Comparison of ENCODE assay signal across 8 cellular contexts in genomic region chr14:70601162-70601561, GRCh38. TPM values are rescaled to one million over a fixed set of nuclear protein-coding genes. Genes with fewer than 3 reads are reported as not detected.
DNase-seq lines count a peak whose midpoint lies in the region; ATAC-seq and TF ChIP-seq lines count a peak whose summit lies in the region.

No MANE protein-coding gene starts in this region.

- peak overlapping the region; percentile 60 for H3K4me3 ChIP-seq in AG04450 (ENCODE audit: low read depth, low read length)
- H3K4me3 ChIP-seq in breast epithelium: peak overlapping the region; percentile 61 to 84 (median 73)
- peak overlapping the region; percentile 7 for H3K4me3 ChIP-seq in mucosa of descending colon

- DNase-seq in AG04450 (ENCODE audit: low read depth, low spot score) (no peak), HS-5 (ENCODE audit: low read depth) (peak; percentile 4), breast epithelium (ENCODE audit: low spot score in 2 of 2) (no peak), mucosa of descending colon (no peak), SW480 (ENCODE audit: low spot score) (no peak), superior temporal gyrus (ENCODE audit: extremely low spot score) (no peak)
- no peak for DNase-seq in stimulated activated naive CD4-positive, alpha-beta T cell treated with Interleukin-2 at 50 U/mL for 16 hours (lab: John Stamatoyannopoulos, UW)

- ATAC-seq in mucosa of descending colon (no peak), HG03280 (IDR thresholded peaks at IDR 0.05; ENCODE audit: unreplicated experiment) (no peak)

- H3K27ac ChIP-seq in AG04450 (ENCODE audit: low read depth, low read length) (no peak overlapping the region), breast epithelium (peak overlapping the region; percentile 85 to 93)

- H3K4me1 ChIP-seq in breast epithelium (peaks cover 0 to 9% of the 10 kb centered on the region in 2 donors), mucosa of descending colon (ENCODE audit: low read depth) (peaks cover 10% of the 10 kb centered on the region)

- POLR2A ChIA-PET in AG04450 (lab: Yijun Ruan, JAX): no interaction called here

- CTCF ChIA-PET in AG04450 (lab: Charles Lee): no interaction called here

- H3K9me3 ChIP-seq in AG04450 (ENCODE audit: control insufficient read depth, insufficient read depth, low read length): no peaks in the 10 kb centered on the region
- no peaks in the 10 kb centered on the region for H3K9me3 ChIP-seq in breast epithelium
- H3K9me3 ChIP-seq in mucosa of descending colon: no peaks in the 10 kb centered on the region

- TF ChIP-seq POLR2A in breast epithelium (IDR thresholded peaks at IDR 0.05): no peak

- no peaks in the 10 kb centered on the region for H3K36me3 ChIP-seq in breast epithelium
- no peaks in the 10 kb centered on the region for H3K36me3 ChIP-seq in mucosa of descending colon (ENCODE audit: low read depth)

- TF ChIP-seq CTCF in AG04450 (IDR thresholded peaks at IDR 0.05; ENCODE audit: low read depth, low read length) (no peak), breast epithelium (IDR thresholded peaks at IDR 0.05) (no peak), mucosa of descending colon (IDR thresholded peaks at IDR 0.05) (no peak)

- no peaks in the 10 kb centered on the region for H3K27me3 ChIP-seq in AG04450 (ENCODE audit: control insufficient read depth, insufficient read depth, low read length)
- H3K27me3 ChIP-seq in breast epithelium: no peaks in the 10 kb centered on the region

- intact Hi-C loops in breast epithelium (cut with DNase I; ENCODE audit: low total_unique reads): no loop called here
- intact Hi-C loops in mucosa of descending colon (cut with DNase I, micrococcal nuclease): no loop called here

RNA-seq across cellular contexts. Expression of gene MED6, which starts 0.7 kb away (rescaled TPM):
- 32.1 and 48.2 TPM in 2 replicates for polyA plus RNA-seq in AG04450 (2011; rRNA removed)
- 17.0 and 39.0 TPM in 2 replicates for polyA minus RNA-seq in AG04450 (2011; rRNA and poly(A)+ RNA removed)
- total RNA-seq in breast epithelium (10 to 100 TPM; 38.4 to 56.9 (median 45.6) TPM), mucosa of descending colon (10 to 100 TPM; 24.4 to 30.9 (median 27.6) TPM)

RNA-seq across cellular contexts. Expression of gene TTC9, which starts 40.6 kb away (rescaled TPM):
- polyA plus RNA-seq in AG04450 (2011; rRNA removed): 0.02 and 0.04 TPM in 2 replicates
- polyA minus RNA-seq in AG04450 (2011; rRNA and poly(A)+ RNA removed): 0.04 TPM in 1 of 2 replicates, not detected in the other
- total RNA-seq in breast epithelium (1 to 10 TPM in 2 of 3 donors, under 1 TPM in 1; 0.48 to 7.5 (median 3.9) TPM), mucosa of descending colon (under 1 TPM; 0.20 to 0.63 (median 0.54) TPM)

Comparison
In these comparisons a context has a peak if more than half of its experiments do, and no peak if none do; other contexts are left out.
1. H3K4me3 ChIP-seq: peak in every context shown above with its lines; median percentile 73 in breast epithelium; 60 in AG04450; 7 in mucosa of descending colon.